In genomic region chr7:129825554-129826267, GRCh38 we compare ENCODE assay signal across 8 cellular contexts.
DNase-seq lines count a peak whose midpoint lies in the region; ATAC-seq and TF ChIP-seq lines count a peak whose summit lies in the region.

No MANE protein-coding gene starts in this region.

- DNase-seq in D341Med (ENCODE audit: low spot score): peak; percentile 93
- DNase-seq in HUDEP-2 (lab: John Stamatoyannopoulos, UW; ENCODE audit: unreplicated experiment in 76 of 76): peak in 64 of 76 experiments; percentile 7 to 82 (median 58)
- peak; percentile 90 for DNase-seq in PC-3
- DNase-seq in activated T-helper 1 cell treated with anti-CD3 and anti-CD28 coated beads, Interleukin-12 subunit alpha, Interleukin-12 subunit beta, Interleukin-2, Interleukin-4 antibody, amounts not matched to agents 30 ng/mL and 10 ng/mL and 1 ng/mL, durations not matched to agents 14 hours and 24 hours and 36 hours (ENCODE audit: low spot score): peak; percentile 83
- DNase-seq in fibroblast of mammary gland (ENCODE audit: low read depth): peak; percentile 48
- peak; percentile 71 to 94 (median 86) for DNase-seq in naive thymus-derived CD8-positive, alpha-beta T cell
- DNase-seq in stimulated activated naive B cell treated with anti-CD40 and anti-IgM and Interleukin-4, amounts not matched to agents 10 μg/mL and 1 μg/mL and 100 μg/mL, for 72 hours: peak; percentile 76

- no peaks in the 10 kb centered on the region for H4K20me1 ChIP-seq in PC-3 (ENCODE audit: low read length)

- peak overlapping the region; percentile 95 for H3K4me2 ChIP-seq in PC-3 (ENCODE audit: low read length)

- H3K9me3 ChIP-seq in PC-3 (ENCODE audit: low read length): no peaks in the 10 kb centered on the region

- peaks cover 24% of the 10 kb centered on the region for H3K4me1 ChIP-seq in PC-3 (ENCODE audit: insufficient read depth, low read length)

- intact Hi-C loops in PC-3 (cut with micrococcal nuclease): loop anchor here (1.0 to 10.0 kb wide), 4 partner anchors 45 to 185 kb away; no protein-coding TSS in a partner anchor
- intact Hi-C loops in activated T-helper 1 cell treated with anti-CD3 and anti-CD28 coated beads, Interleukin-12 subunit alpha, Interleukin-12 subunit beta, Interleukin-2, Interleukin-4 antibody, amounts not matched to agents 30 ng/mL and 10 ng/mL and 1 ng/mL, durations not matched to agents 14 hours and 24 hours and 36 hours (cut with micrococcal nuclease): loop anchor here (1.0 to 5.0 kb wide), 11 partner anchors 45 to 601 kb away; partner anchors contain the start of genes AHCYL2, NRF1, SMKR1 and STRIP2

- BruUV-seq in PC-3 (replicated peaks; lab: Mats Ljungman, UMichigan): no TSS peak

- POLR2A ChIA-PET in PC-3 (lab: Charles Lee; ENCODE audit: unreplicated experiment): interaction anchor here (0.6 kb wide), 1 partner anchor 184 kb away, joined by 7 read pairs; no protein-coding TSS in a partner anchor
- POLR2A ChIA-PET in naive thymus-derived CD8-positive, alpha-beta T cell (lab: Charles Lee): interaction anchor here (1.3 to 1.5 kb wide), 3 partner anchors 126 to 213 kb away, joined by 4 to 6 read pairs (median 4); no protein-coding TSS in a partner anchor

- H3F3A ChIP-seq in PC-3 (ENCODE audit: low read length, unreplicated experiment): no peaks in the 10 kb centered on the region

- ATAC-seq in GM21367 (IDR thresholded peaks at IDR 0.05; ENCODE audit: unreplicated experiment) (peak; percentile 50), PC-3 (peak; percentile 63)
- ATAC-seq in naive thymus-derived CD8-positive, alpha-beta T cell: peak; percentile 82 to 84
- peak; percentile 79 to 83 for ATAC-seq in stimulated activated naive B cell treated with anti-CD40 and anti-IgM and Interleukin-4, amounts not matched to agents 10 μg/mL and 1 μg/mL and 100 μg/mL, for 72 hours (replicated peaks)

- H3K79me2 ChIP-seq in PC-3 (ENCODE audit: low read length): no peaks in the 10 kb centered on the region

- peak; percentile 34 for TF ChIP-seq CTCF in PC-3 (conservative IDR thresholded peaks at IDR 0.05; ENCODE audit: low read depth, low read length)
- no peak for TF ChIP-seq CTCF in fibroblast of mammary gland (conservative IDR thresholded peaks at IDR 0.05; ENCODE audit: control insufficient read depth, insufficient read depth, low read depth, low read length)

- peak overlapping the region; percentile 67 for H3K27ac Mint-ChIP-seq in activated T-helper 1 cell treated with anti-CD3 and anti-CD28 coated beads, Interleukin-12 subunit alpha, Interleukin-12 subunit beta, Interleukin-2, Interleukin-4 antibody, amounts not matched to agents 30 ng/mL and 10 ng/mL and 1 ng/mL, durations not matched to agents 14 hours and 24 hours and 36 hours
- H3K27ac Mint-ChIP-seq in naive thymus-derived CD8-positive, alpha-beta T cell: peak overlapping the region in 4 of 10 donors; percentile 49 to 92 (median 78)
- H3K27ac Mint-ChIP-seq in stimulated activated naive B cell treated with anti-CD40 and anti-IgM and Interleukin-4, amounts not matched to agents 10 μg/mL and 1 μg/mL and 100 μg/mL, for 72 hours: peak overlapping the region; percentile 68

- no peaks in the 10 kb centered on the region for H3K27me3 Mint-ChIP-seq in activated T-helper 1 cell treated with anti-CD3 and anti-CD28 coated beads, Interleukin-12 subunit alpha, Interleukin-12 subunit beta, Interleukin-2, Interleukin-4 antibody, amounts not matched to agents 30 ng/mL and 10 ng/mL and 1 ng/mL, durations not matched to agents 14 hours and 24 hours and 36 hours (ENCODE audit: insufficient read depth)
- no peaks in the 10 kb centered on the region for H3K27me3 Mint-ChIP-seq in naive thymus-derived CD8-positive, alpha-beta T cell
- H3K27me3 Mint-ChIP-seq in stimulated activated naive B cell treated with anti-CD40 and anti-IgM and Interleukin-4, amounts not matched to agents 10 μg/mL and 1 μg/mL and 100 μg/mL, for 72 hours: peaks cover 0 to 17% of the 10 kb centered on the region in 2 donors

- H2AFZ ChIP-seq in PC-3 (ENCODE audit: low read length): peak overlapping the region; percentile 90

- CTCF ChIA-PET in PC-3 (lab: Charles Lee): interaction anchor here (0.6 to 1.9 kb wide), 10 partner anchors 39 to 424 kb away, joined by 3 to 16 read pairs (median 6); partner anchors contain the start of gene KLHDC10

- no peaks in the 10 kb centered on the region for H3K27me3 ChIP-seq in PC-3 (ENCODE audit: low read length)

- H3K9me2 ChIP-seq in PC-3 (replicated peaks; ENCODE audit: low read length): no peaks in the 10 kb centered on the region

- no peaks in the 10 kb centered on the region for H3K9me3 Mint-ChIP-seq in activated T-helper 1 cell treated with anti-CD3 and anti-CD28 coated beads, Interleukin-12 subunit alpha, Interleukin-12 subunit beta, Interleukin-2, Interleukin-4 antibody, amounts not matched to agents 30 ng/mL and 10 ng/mL and 1 ng/mL, durations not matched to agents 14 hours and 24 hours and 36 hours
- H3K9me3 Mint-ChIP-seq in naive thymus-derived CD8-positive, alpha-beta T cell: no peaks in the 10 kb centered on the region
- no peaks in the 10 kb centered on the region for H3K9me3 Mint-ChIP-seq in stimulated activated naive B cell treated with anti-CD40 and anti-IgM and Interleukin-4, amounts not matched to agents 10 μg/mL and 1 μg/mL and 100 μg/mL, for 72 hours

- H3K4me1 Mint-ChIP-seq in activated T-helper 1 cell treated with anti-CD3 and anti-CD28 coated beads, Interleukin-12 subunit alpha, Interleukin-12 subunit beta, Interleukin-2, Interleukin-4 antibody, amounts not matched to agents 30 ng/mL and 10 ng/mL and 1 ng/mL, durations not matched to agents 14 hours and 24 hours and 36 hours (ENCODE audit: low read depth): peaks cover 14% of the 10 kb centered on the region
- peaks cover 14 to 24% (median 22%) of the 10 kb centered on the region in 4 donors for H3K4me1 Mint-ChIP-seq in naive thymus-derived CD8-positive, alpha-beta T cell
- H3K4me1 Mint-ChIP-seq in stimulated activated naive B cell treated with anti-CD40 and anti-IgM and Interleukin-4, amounts not matched to agents 10 μg/mL and 1 μg/mL and 100 μg/mL, for 72 hours: peaks cover 16 to 27% of the 10 kb centered on the region in 2 donors

- peak overlapping the region; percentile 90 for H3K27ac ChIP-seq in PC-3 (ENCODE audit: low read length)

- H3K4me3 Mint-ChIP-seq in activated T-helper 1 cell treated with anti-CD3 and anti-CD28 coated beads, Interleukin-12 subunit alpha, Interleukin-12 subunit beta, Interleukin-2, Interleukin-4 antibody, amounts not matched to agents 30 ng/mL and 10 ng/mL and 1 ng/mL, durations not matched to agents 14 hours and 24 hours and 36 hours: peak overlapping the region; percentile 89
- H3K4me3 Mint-ChIP-seq in naive thymus-derived CD8-positive, alpha-beta T cell: peak overlapping the region; percentile 80 to 95 (median 88)
- peak overlapping the region; percentile 96 to 98 for H3K4me3 Mint-ChIP-seq in stimulated activated naive B cell treated with anti-CD40 and anti-IgM and Interleukin-4, amounts not matched to agents 10 μg/mL and 1 μg/mL and 100 μg/mL, for 72 hours

- no peaks in the 10 kb centered on the region for H3K36me3 ChIP-seq in PC-3 (ENCODE audit: low read depth, low read length)

- H3K36me3 Mint-ChIP-seq in activated T-helper 1 cell treated with anti-CD3 and anti-CD28 coated beads, Interleukin-12 subunit alpha, Interleukin-12 subunit beta, Interleukin-2, Interleukin-4 antibody, amounts not matched to agents 30 ng/mL and 10 ng/mL and 1 ng/mL, durations not matched to agents 14 hours and 24 hours and 36 hours (ENCODE audit: low read depth): no peaks in the 10 kb centered on the region
- peaks cover 0 to under 1% (median 0%) of the 10 kb centered on the region in 3 donors for H3K36me3 Mint-ChIP-seq in naive thymus-derived CD8-positive, alpha-beta T cell
- peaks cover 0 to 2% of the 10 kb centered on the region in 2 donors for H3K36me3 Mint-ChIP-seq in stimulated activated naive B cell treated with anti-CD40 and anti-IgM and Interleukin-4, amounts not matched to agents 10 μg/mL and 1 μg/mL and 100 μg/mL, for 72 hours

- peak overlapping the region; percentile 81 for H3K4me3 ChIP-seq in PC-3 (ENCODE audit: low read length)
- peak overlapping the region; percentile 75 for H3K4me3 ChIP-seq in fibroblast of mammary gland (ENCODE audit: control insufficient read depth, low read depth, low read length)

- peak overlapping the region; percentile 94 for H3K9ac ChIP-seq in PC-3 (ENCODE audit: low read length)

Comparison
In these comparisons a context has a peak if more than half of its experiments do, and no peak if none do; other contexts are left out.
1. Peak in every context shown above with its lines: DNase-seq, ATAC-seq, H3K4me3 ChIP-seq and H3K27ac ChIP-seq.